In the genomic region with DNA sequence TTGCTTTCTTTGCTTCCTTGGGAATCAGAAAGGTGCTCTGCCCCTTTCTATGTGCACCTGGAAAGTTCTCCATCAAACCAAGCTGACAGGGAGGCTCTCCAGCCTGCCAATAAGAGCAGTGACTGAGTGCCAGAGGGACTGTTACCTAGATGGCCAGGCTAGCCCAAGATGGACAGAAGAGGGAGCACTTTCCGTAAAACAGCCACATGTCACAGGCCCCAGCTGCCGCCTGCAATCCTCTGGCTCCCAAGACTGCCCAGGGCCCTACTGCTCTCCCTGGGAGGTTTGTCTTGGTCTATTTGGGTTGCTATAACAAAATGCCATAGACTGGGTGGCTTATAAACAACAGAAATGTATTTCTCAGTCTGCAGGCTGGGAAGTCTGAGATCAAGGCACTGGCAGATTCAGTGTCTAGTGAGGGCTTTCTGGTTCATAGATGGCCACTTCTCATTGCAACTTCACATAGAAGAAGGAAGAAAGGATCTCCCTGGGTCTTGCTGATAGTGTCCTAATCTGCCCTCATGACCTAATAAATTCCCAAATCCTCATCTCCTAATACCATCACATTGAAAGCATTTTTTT, we compare ENCODE assay signal across 9 cellular contexts.
DNase-seq lines count a peak whose midpoint lies in the region; ATAC-seq and TF ChIP-seq lines count a peak whose summit lies in the region.
"Had no signal": no experiment of that assay in that cellular context is flagged by ENCODE, and none has a peak within 500 bp of the region (broad histone marks: within the 10 kb centered on the region; RNA-seq: fewer than 3 reads in every experiment).

No MANE protein-coding gene starts in this region.

- H3K27ac ChIP-seq in Panc1 (ENCODE audit: low read length): no peak overlapping the region
- H3K27ac ChIP-seq: BLaER1 treated with 17β-estradiol and CSF1 and Interleukin-3, amounts not matched to agents 10 nM and 100 nM had no signal

- no peaks in the 10 kb centered on the region for H3K9me3 Mint-ChIP-seq in osteocyte (ENCODE audit: unreplicated experiment)

- no peaks in the 10 kb centered on the region for H3K27me3 ChIP-seq in Panc1 (ENCODE audit: control insufficient read depth, insufficient read depth, low read length)
- H3K27me3 ChIP-seq: BLaER1 treated with 17β-estradiol and CSF1 and Interleukin-3, amounts not matched to agents 10 nM and 100 nM had no signal

- intact Hi-C loops in Panc1 (cut with micrococcal nuclease; ENCODE audit: unreplicated experiment): no loop called here

- peaks cover 6% of the 10 kb centered on the region for H3K36me3 Mint-ChIP-seq in osteocyte (ENCODE audit: unreplicated experiment)

- POLR2A ChIA-PET in Panc1 (lab: Charles Lee): no interaction called here

- H3K9me3 ChIP-seq in Panc1 (ENCODE audit: control insufficient read depth, insufficient read depth, low read depth, low read length): no peaks in the 10 kb centered on the region
- H3K9me3 ChIP-seq: BLaER1 treated with 17β-estradiol and CSF1 and Interleukin-3, amounts not matched to agents 10 nM and 100 nM had no signal

- DNase-seq in NCI-H2107 treated with DMSO at 0.1 percent for 48 hours (lab: John Stamatoyannopoulos, UW; ENCODE audit: unreplicated experiment) (peak; percentile 41), NCI-H2107 (lab: John Stamatoyannopoulos, UW) (no peak), Panc1 (ENCODE audit: low read depth, low spot score) (no peak), fibroblast of gingiva (ENCODE audit: low read depth) (peak; percentile 75), osteocyte (ENCODE audit: extremely low spot score, unreplicated experiment) (no peak), NCI-H446 treated with DMSO at 0.1 percent for 48 hours (lab: John Stamatoyannopoulos, UW) (no peak)

- no peaks in the 10 kb centered on the region for H3K4me1 ChIP-seq in Panc1 (ENCODE audit: control insufficient read depth, insufficient read depth, low read length)

- BruUV-seq in Panc1 (replicated peaks; lab: Mats Ljungman, UMichigan): no TSS peak

- H3K4me3 Mint-ChIP-seq in osteocyte (ENCODE audit: unreplicated experiment): no peak overlapping the region

- H3K36me3 ChIP-seq in Panc1 (ENCODE audit: control insufficient read depth, insufficient read depth, low read length): no peaks in the 10 kb centered on the region

- ATAC-seq in Panc1: peak; percentile 95
- no peak for ATAC-seq in GM21619 (IDR thresholded peaks at IDR 0.05; ENCODE audit: unreplicated experiment)
- no peak for ATAC-seq in HG03045 (IDR thresholded peaks at IDR 0.05; ENCODE audit: unreplicated experiment)

- in situ Hi-C loops in Panc1 (cut with HindIII; ENCODE audit: low pct_unique_long_range_greater_than_20kb, low sequenced_read_pairs): no loop called here

- H3K4me3 ChIP-seq in Panc1 (ENCODE audit: low read depth in 2 of 2, low read length in 2 of 2): no peak overlapping the region
- H3K4me3 ChIP-seq: BLaER1 treated with 17β-estradiol and CSF1 and Interleukin-3, amounts not matched to agents 10 nM and 100 nM had no signal

- peaks cover 11% of the 10 kb centered on the region for H3K4me1 Mint-ChIP-seq in osteocyte (ENCODE audit: unreplicated experiment)

- H3K27me3 Mint-ChIP-seq in osteocyte (ENCODE audit: unreplicated experiment): peaks cover 3% of the 10 kb centered on the region

- H3K27ac Mint-ChIP-seq in osteocyte (ENCODE audit: unreplicated experiment): peak overlapping the region; percentile 57

- CTCF ChIA-PET in Panc1 (lab: Charles Lee): interaction anchor here (0.6 kb wide), 1 partner anchor 823 kb away, joined by 3 read pairs; no protein-coding TSS in a partner anchor

- TF ChIP-seq CTCF in Panc1 (IDR thresholded peaks at IDR 0.05) (peak; percentile 77), osteocyte (IDR thresholded peaks at IDR 0.05) (peak; percentile 63)

Comparison
In these comparisons a context has a peak if more than half of its experiments do, and no peak if none do; other contexts are left out.
1. DNase-seq: peak in NCI-H2107 treated with DMSO at 0.1 percent for 48 hours (single experiment) and fibroblast of gingiva (single experiment); none in NCI-H2107 (single experiment), Panc1 (single experiment), osteocyte (single experiment) and NCI-H446 treated with DMSO at 0.1 percent for 48 hours (single experiment).